In the genomic region with DNA sequence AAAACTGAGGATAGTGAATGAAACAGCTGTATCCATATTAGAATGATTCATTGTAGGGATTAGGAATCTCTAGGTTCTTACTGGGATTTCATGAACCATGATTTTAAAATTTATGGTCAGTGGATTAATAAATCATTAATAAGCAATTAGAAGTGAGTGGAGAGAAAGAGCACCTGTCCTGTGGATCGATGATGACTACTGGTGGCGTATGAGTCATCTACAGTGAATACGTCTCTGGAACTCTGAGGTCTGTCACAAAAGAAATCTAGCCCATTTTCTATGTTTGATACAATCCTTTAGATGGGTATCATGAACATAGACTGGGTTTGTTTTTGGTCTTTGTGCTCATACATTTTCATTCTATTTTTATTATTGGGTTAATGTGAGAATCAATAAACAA, we compare ENCODE assay signal across 24 cellular contexts.
"Had no signal": no experiment of that assay in that cellular context is flagged by ENCODE, and none has a peak within 500 bp of the region (broad histone marks: within the 10 kb centered on the region; RNA-seq: fewer than 3 reads in every experiment).

No MANE protein-coding gene starts in this region.

- H3K4me1 ChIP-seq: lower lobe of right lung, parathyroid adenoma, right atrium auricular region, sigmoid colon, spleen, testis, tibial artery had no signal

- H3K36me3 Mint-ChIP-seq: immature natural killer cell; memory B cell; naive B cell; natural killer cell treated with Interleukin-12 subunit alpha and Interleukin-12 subunit beta and Interleukin-15 and Interleukin-18, amount 100 ng/mL, for 72 hours; stimulated activated memory B cell treated with anti-CD40 and anti-IgM and Interleukin-4, amounts not matched to agents 10 μg/mL and 1 μg/mL and 100 μg/mL, for 72 hours; type B pancreatic cell had no signal

- H3K36me3 ChIP-seq: lower lobe of right lung, neutrophil, right atrium auricular region, sigmoid colon, spleen, tibial artery had no signal

- H3K9ac ChIP-seq: parathyroid adenoma had no signal

- H3K79me2 ChIP-seq: parathyroid adenoma had no signal

- H3K27ac ChIP-seq: dorsolateral prefrontal cortex, lower lobe of right lung, neutrophil, parathyroid adenoma, right atrium auricular region, sigmoid colon, spleen, testis, tibial artery had no signal

- H3K27me3 ChIP-seq: right atrium auricular region, sigmoid colon, spleen, testis, tibial artery had no signal

- H3K27me3 Mint-ChIP-seq: memory B cell; stimulated activated memory B cell treated with anti-CD40 and anti-IgM and Interleukin-4, amounts not matched to agents 10 μg/mL and 1 μg/mL and 100 μg/mL, for 72 hours had no signal

- H2AFZ ChIP-seq: parathyroid adenoma had no signal

- H3K4me3 Mint-ChIP-seq: immature natural killer cell; memory B cell; naive B cell; natural killer cell treated with Interleukin-12 subunit alpha and Interleukin-12 subunit beta and Interleukin-15 and Interleukin-18, amount 100 ng/mL, for 72 hours; neural crest cell; stimulated activated memory B cell treated with anti-CD40 and anti-IgM and Interleukin-4, amounts not matched to agents 10 μg/mL and 1 μg/mL and 100 μg/mL, for 72 hours; type B pancreatic cell had no signal

- H3K9me3 ChIP-seq: lower lobe of right lung, neutrophil, right atrium auricular region, sigmoid colon, spleen, testis, tibial artery had no signal

- DNase-seq: dorsolateral prefrontal cortex; effector CD4-positive, alpha-beta T cell; hypothalamus; immature natural killer cell; islet precursor cell; left ventricle myocardium superior; lower lobe of right lung; naive B cell; sigmoid colon; spleen; stimulated activated CD4-positive, alpha-beta T cell treated with anti-CD3 and anti-CD28 coated beads, Interleukin-4, amount 100 ng/mL, for 4 hours; stimulated activated naive CD8-positive, alpha-beta T cell treated with anti-CD3 and anti-CD28 coated beads, Interleukin-15, Interleukin-2, amounts not matched to agents 100 U/mL and 50 U/mL, for 24 hours; substantia nigra; testis; tibial artery had no signal

- H3K4me3 ChIP-seq: dorsolateral prefrontal cortex, lower lobe of right lung, right atrium auricular region, sigmoid colon, spleen, testis, tibial artery had no signal

- H3K27ac Mint-ChIP-seq: immature natural killer cell; memory B cell; naive B cell; natural killer cell treated with Interleukin-12 subunit alpha and Interleukin-12 subunit beta and Interleukin-15 and Interleukin-18, amount 100 ng/mL, for 72 hours; progenitor cell of endocrine pancreas; stimulated activated memory B cell treated with anti-CD40 and anti-IgM and Interleukin-4, amounts not matched to agents 10 μg/mL and 1 μg/mL and 100 μg/mL, for 72 hours; type B pancreatic cell had no signal

- ATAC-seq: left ventricle myocardium superior; lower lobe of right lung; natural killer cell treated with Interleukin-12 subunit alpha and Interleukin-12 subunit beta and Interleukin-15 and Interleukin-18, amount 100 ng/mL, for 72 hours; stimulated activated memory B cell treated with anti-CD40 and anti-IgM and Interleukin-4, amounts not matched to agents 10 μg/mL and 1 μg/mL and 100 μg/mL, for 72 hours; stimulated activated naive CD8-positive, alpha-beta T cell treated with anti-CD3 and anti-CD28 coated beads, Interleukin-15, Interleukin-2, amounts not matched to agents 100 U/mL and 50 U/mL, for 24 hours had no signal

- H3K4me1 Mint-ChIP-seq: immature natural killer cell; memory B cell; naive B cell; neural crest cell; stimulated activated memory B cell treated with anti-CD40 and anti-IgM and Interleukin-4, amounts not matched to agents 10 μg/mL and 1 μg/mL and 100 μg/mL, for 72 hours had no signal

- H3K9me3 Mint-ChIP-seq: immature natural killer cell; naive B cell; natural killer cell treated with Interleukin-12 subunit alpha and Interleukin-12 subunit beta and Interleukin-15 and Interleukin-18, amount 100 ng/mL, for 72 hours; neural crest cell; stimulated activated memory B cell treated with anti-CD40 and anti-IgM and Interleukin-4, amounts not matched to agents 10 μg/mL and 1 μg/mL and 100 μg/mL, for 72 hours; type B pancreatic cell had no signal
